ENCODE assay signal across 20 cellular contexts in genomic region chr19:57563547-57563946, GRCh38. TPM values are rescaled to one million over a fixed set of nuclear protein-coding genes. Genes with fewer than 3 reads are reported as not detected.
A peak's percentile ranks its signal among the peaks of the same experiment; 100 is the strongest.
DNase-seq lines count a peak whose midpoint lies in the region; ATAC-seq, FAIRE-seq and TF ChIP-seq lines count a peak whose summit lies in the region.
"Had no signal": no experiment of that assay in that cellular context is flagged by ENCODE, and none has a peak within 500 bp of the region (broad histone marks: within the 10 kb centered on the region; RNA-seq: fewer than 3 reads in every experiment).

No MANE protein-coding gene starts in this region.

- no peak overlapping the region for H3K4me2 ChIP-seq in A549
- H3K4me2 ChIP-seq: KMS-11 had no signal

- H3K4me3 ChIP-seq in A549 (no peak overlapping the region), liver (ENCODE audit: low read depth in 1 of 3, low read length in 3 of 3) (peak overlapping the region in 2 of 3 donors; percentile 5 to 32)
- H3K4me3 ChIP-seq: GM23248, HAP-1 had no signal

- H3K36me3 ChIP-seq in liver (ENCODE audit: control insufficient read depth in 4 of 4, insufficient read depth in 3 of 4, low read depth in 1 of 4, low read length in 3 of 4), result no peaks in the 10 kb centered on the region
- H3K36me3 ChIP-seq: BE2C, HAP-1 had no signal

- no peak for TF ChIP-seq EP300 in A549 (IDR thresholded peaks at IDR 0.05)

- POLR2A ChIA-PET in A549 (lab: Yijun Ruan, JAX), result no interaction called here

- WGBS in A549 (ENCODE audit: missing lambda C conversion rate), result 3% methylated on average over 1 of the region's 1 CpG
- 75% methylated on average over 1 of the region's 1 CpG for WGBS in liver

- CTCF ChIA-PET in A549 (lab: Yijun Ruan, JAX), result no interaction called here

- no peak for TF ChIP-seq RAD21 in A549 (conservative IDR thresholded peaks at IDR 0.05 in 1 of 2, IDR thresholded peaks at IDR 0.05 in 1 of 2)
- TF ChIP-seq RAD21 in liver (IDR thresholded peaks at IDR 0.05), result no peak

- no peak for TF ChIP-seq POLR2A in A549 (IDR thresholded peaks at IDR 0.05; ENCODE audit: low read length)

- no peaks in the 10 kb centered on the region for H3K27me3 ChIP-seq in liver (ENCODE audit: control insufficient read depth in 4 of 4, insufficient read depth in 4 of 4, low read length in 3 of 4)
- H3K27me3 ChIP-seq: BE2C had no signal

- peaks cover 96% of the 10 kb centered on the region for H3K9me3 ChIP-seq in A549
- H3K9me3 ChIP-seq in liver (ENCODE audit: control insufficient read depth in 4 of 4, low read length in 3 of 4), result peaks cover 27 to 74% (median 50%) of the 10 kb centered on the region in 4 donors

- H3K27ac ChIP-seq in A549 (no peak overlapping the region), liver (ENCODE audit: low read depth in 1 of 2, low read length in 2 of 2) (no peak overlapping the region)
- H3K27ac ChIP-seq: GM23248, KMS-11 had no signal

- no peak for FAIRE-seq in A549 (lab: Jason Lieb, UNC)
- FAIRE-seq: GM12892, GM18507 had no signal

- ATAC-seq in A549, result no peak
- ATAC-seq in HG02973 (IDR thresholded peaks at IDR 0.05; ENCODE audit: unreplicated experiment), result no peak

- H3K4me1 ChIP-seq in A549, result no peaks in the 10 kb centered on the region
- H3K4me1 ChIP-seq in liver (ENCODE audit: control insufficient read depth in 4 of 4, insufficient read depth in 4 of 4, low read length in 3 of 4), result peaks cover 0 to 13% (median 8%) of the 10 kb centered on the region in 4 donors
- H3K4me1 ChIP-seq: BE2C, HAP-1 had no signal

- TF ChIP-seq CTCF in A549 (IDR thresholded peaks at IDR 0.05) (no peak), liver (IDR thresholded peaks at IDR 0.05; ENCODE audit: low read depth, low read length, missing input control) (no peak)

- H3K9ac ChIP-seq in liver (ENCODE audit: low read depth in 1 of 2, low read length in 2 of 2), result no peak overlapping the region
- H3K9ac ChIP-seq: GM23248, KMS-11 had no signal

- DNase-seq in A549 (ENCODE audit: low read depth in 1 of 2, low spot score in 1 of 2), result no peak
- DNase-seq in OCI-M1 (lab: John Stamatoyannopoulos, UW), result peak; percentile 14
- no peak for DNase-seq in NCI-H524 (lab: John Stamatoyannopoulos, UW)
- DNase-seq: ACHN; BE2C; C1 segment of cervical spinal cord; CD4-positive, CD25-positive, alpha-beta regulatory T cell; CD8-positive, alpha-beta memory T cell; COR-L47; DMS 273 treated with DMSO at 0.1 percent for 48 hours; DMS79; GDM1; GM23248 had no signal

TF ChIP-seq in A549, 52 proteins besides CTCF, POLR2A, EP300 and RAD21:
- TF ChIP-seq ZFP36 (IDR thresholded peaks at IDR 0.05; ENCODE audit: borderline replicate concordance, partially characterized antibody), result peak; percentile 10
- TF ChIP-seq FOXS1 (CRISPR knock-in tag; IDR thresholded peaks at IDR 0.05), result no peak

TF ChIP-seq in liver, 16 proteins besides CTCF, POLR2A, EP300 and RAD21:
- TF ChIP-seq FOXA1 (IDR thresholded peaks at IDR 0.05) (no peak), REST (IDR thresholded peaks at IDR 0.05) (no peak), EGR1 (IDR thresholded peaks at IDR 0.05; ENCODE audit: low read depth in 2 of 2) (no peak)
- TF ChIP-seq, protein P1, sequence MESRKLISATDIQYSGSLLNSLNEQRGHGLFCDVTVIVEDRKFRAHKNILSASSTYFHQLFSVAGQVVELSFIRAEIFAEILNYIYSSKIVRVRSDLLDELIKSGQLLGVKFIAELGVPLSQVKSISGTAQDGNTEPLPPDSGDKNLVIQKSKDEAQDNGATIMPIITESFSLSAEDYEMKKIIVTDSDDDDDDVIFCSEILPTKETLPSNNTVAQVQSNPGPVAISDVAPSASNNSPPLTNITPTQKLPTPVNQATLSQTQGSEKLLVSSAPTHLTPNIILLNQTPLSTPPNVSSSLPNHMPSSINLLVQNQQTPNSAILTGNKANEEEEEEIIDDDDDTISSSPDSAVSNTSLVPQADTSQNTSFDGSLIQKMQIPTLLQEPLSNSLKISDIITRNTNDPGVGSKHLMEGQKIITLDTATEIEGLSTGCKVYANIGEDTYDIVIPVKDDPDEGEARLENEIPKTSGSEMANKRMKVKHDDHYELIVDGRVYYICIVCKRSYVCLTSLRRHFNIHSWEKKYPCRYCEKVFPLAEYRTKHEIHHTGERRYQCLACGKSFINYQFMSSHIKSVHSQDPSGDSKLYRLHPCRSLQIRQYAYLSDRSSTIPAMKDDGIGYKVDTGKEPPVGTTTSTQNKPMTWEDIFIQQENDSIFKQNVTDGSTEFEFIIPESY (IDR thresholded peaks at IDR 0.05), result no peak
- TF ChIP-seq, protein P2, sequence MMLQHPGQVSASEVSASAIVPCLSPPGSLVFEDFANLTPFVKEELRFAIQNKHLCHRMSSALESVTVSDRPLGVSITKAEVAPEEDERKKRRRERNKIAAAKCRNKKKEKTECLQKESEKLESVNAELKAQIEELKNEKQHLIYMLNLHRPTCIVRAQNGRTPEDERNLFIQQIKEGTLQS (IDR thresholded peaks at IDR 0.05), result no peak
TF ChIP-seq in liver: peak in this region for 0.

RNA-seq across cellular contexts. Expression of gene ZNF550, which starts 3.9 kb away (rescaled TPM):
- 8.7 and 9.2 TPM in 2 replicates for polyA plus RNA-seq in A549 (2011; rRNA removed)
- polyA plus RNA-seq in A549 (2012; cell fraction: cytosol; rRNA removed), result 3.1 and 3.7 TPM in 2 replicates
- 3.7 and 5.6 TPM in 2 replicates for polyA plus RNA-seq in A549 (2012; cell fraction: nucleus; rRNA removed)
- polyA plus RNA-seq in A549 (2017; fragmentation: RNase III; extraction: RNeasy Plus Mini Kit Qiagen cat#74134 plus additional on column Dnase treatment), result 4.7 to 5.3 TPM (median 5.2 TPM) in 3 replicates
- polyA minus RNA-seq in A549 (2011; rRNA and poly(A)+ RNA removed), result 12.3 and 14.8 TPM in 2 replicates
- total RNA-seq in liver, result 1 to 10 TPM; 4.4 to 4.8 TPM
- polyA plus RNA-seq in liver, result 1 to 10 TPM in 1 of 2 donors, under 1 TPM in 1; 0.96 to 3.0 TPM

RNA-seq across cellular contexts. Expression of gene ZNF416, which starts 15.2 kb away (rescaled TPM):
- polyA plus RNA-seq in A549 (2011; rRNA removed) (4.7 and 4.8 TPM in 2 replicates), A549 (2017; fragmentation: RNase III; extraction: RNeasy Plus Mini Kit Qiagen cat#74134 plus additional on column Dnase treatment) (2.8 to 3.5 TPM (median 2.9 TPM) in 3 replicates), liver (under 1 TPM; 0.97 to 0.99 TPM)
- 1.1 and 1.6 TPM in 2 replicates for polyA plus RNA-seq in A549 (2012; cell fraction: cytosol; rRNA removed)
- polyA plus RNA-seq in A549 (2012; cell fraction: nucleus; rRNA removed), result 0.88 and 1.1 TPM in 2 replicates
- 8.9 TPM in 2 replicates for polyA minus RNA-seq in A549 (2011; rRNA and poly(A)+ RNA removed)
- 1 to 10 TPM; 1.5 to 2.9 TPM for total RNA-seq in liver

RNA-seq across cellular contexts. Expression of gene ZIK1, which starts 20.4 kb away (rescaled TPM):
- polyA plus RNA-seq in A549 (2011; rRNA removed) (not detected in 2 replicates), A549 (2017; fragmentation: RNase III; extraction: RNeasy Plus Mini Kit Qiagen cat#74134 plus additional on column Dnase treatment) (0.03 TPM in 1 of 3 replicates, not detected in the others), liver (under 1 TPM; 0.29 to 0.60 TPM)
- polyA plus RNA-seq in A549 (2012; cell fraction: cytosol; rRNA removed), result not detected in 2 replicates
- polyA plus RNA-seq in A549 (2012; cell fraction: nucleus; rRNA removed), result not detected in 2 replicates
- not detected in 2 replicates for polyA minus RNA-seq in A549 (2011; rRNA and poly(A)+ RNA removed)
- 1 to 10 TPM; 1.2 to 8.6 TPM for total RNA-seq in liver
- total RNA-seq: A172 had no signal

RNA-seq across cellular contexts. Expression of gene ZNF530, which starts 36.1 kb away (rescaled TPM):
- polyA plus RNA-seq in A549 (2011; rRNA removed) (4.9 and 5.9 TPM in 2 replicates), A549 (2017; fragmentation: RNase III; extraction: RNeasy Plus Mini Kit Qiagen cat#74134 plus additional on column Dnase treatment) (4.9 to 6.3 TPM (median 6.3 TPM) in 3 replicates), liver (1 to 10 TPM in 1 of 2 donors, under 1 TPM in 1; 0.86 to 1.4 TPM)
- 5.6 and 6.6 TPM in 2 replicates for polyA plus RNA-seq in A549 (2012; cell fraction: cytosol; rRNA removed)
- 2.9 and 3.3 TPM in 2 replicates for polyA plus RNA-seq in A549 (2012; cell fraction: nucleus; rRNA removed)
- polyA minus RNA-seq in A549 (2011; rRNA and poly(A)+ RNA removed), result 3.9 and 7.1 TPM in 2 replicates
- 1 to 10 TPM; 1.4 to 7.1 TPM for total RNA-seq in liver

RNA-seq across cellular contexts. Expression of gene ZNF549, which starts 36.4 kb away (rescaled TPM):
- polyA plus RNA-seq in A549 (2011; rRNA removed) (3.7 and 3.9 TPM in 2 replicates), A549 (2017; fragmentation: RNase III; extraction: RNeasy Plus Mini Kit Qiagen cat#74134 plus additional on column Dnase treatment) (1.7 to 1.8 TPM (median 1.8 TPM) in 3 replicates), liver (under 1 TPM; 0.66 to 0.67 TPM)
- polyA plus RNA-seq in A549 (2012; cell fraction: cytosol; rRNA removed), result 0.75 and 0.88 TPM in 2 replicates
- polyA plus RNA-seq in A549 (2012; cell fraction: nucleus; rRNA removed), result 0.86 TPM in 2 replicates
- 3.6 and 4.3 TPM in 2 replicates for polyA minus RNA-seq in A549 (2011; rRNA and poly(A)+ RNA removed)
- total RNA-seq in liver, result 1 to 10 TPM; 2.3 to 4.5 TPM
